In genomic region chr17:72687941-72688340, GRCh38 we compare ENCODE assay signal across 19 cellular contexts.
DNase-seq lines count a peak whose midpoint lies in the region; ATAC-seq and TF ChIP-seq lines count a peak whose summit lies in the region.
"Had no signal": no experiment of that assay in that cellular context is flagged by ENCODE, and none has a peak within 500 bp of the region (broad histone marks: within the 10 kb centered on the region; RNA-seq: fewer than 3 reads in every experiment).

No MANE protein-coding gene starts in this region.

- H2BK5ac ChIP-seq in mesenchymal stem cell (ENCODE audit: low read depth, low read length, poor library complexity, severe bottlenecking): no peak overlapping the region

- H4K20me1 ChIP-seq in MM.1S (ENCODE audit: insufficient read depth, low read length): no peaks in the 10 kb centered on the region

- no peak overlapping the region for H3K4me3 ChIP-seq in mesenchymal stem cell (ENCODE audit: insufficient read depth in 1 of 2, low read depth in 1 of 2, low read length in 2 of 2)
- no peak overlapping the region for H3K4me3 ChIP-seq in MM.1S (ENCODE audit: low read length)
- H3K4me3 ChIP-seq: HAP-1, MG63, mucosa of descending colon had no signal

- H3K79me2 ChIP-seq in MM.1S (ENCODE audit: low read length): no peaks in the 10 kb centered on the region

- no peak overlapping the region for H2BK120ac ChIP-seq in mesenchymal stem cell (ENCODE audit: low read depth, low read length)

- H3K9me2 ChIP-seq in MM.1S (replicated peaks; ENCODE audit: insufficient read depth, low read length): no peaks in the 10 kb centered on the region

- no peak overlapping the region for H2AFZ ChIP-seq in mesenchymal stem cell (ENCODE audit: low read depth, low read length)
- no peak overlapping the region for H2AFZ ChIP-seq in MM.1S (ENCODE audit: low read length)

- peak overlapping the region in 1 of 2 experiments; percentile 4 for H3K18ac ChIP-seq in mesenchymal stem cell (ENCODE audit: low read depth in 1 of 2, low read length in 2 of 2)

- no peak overlapping the region for H3K4ac ChIP-seq in mesenchymal stem cell (ENCODE audit: low read depth in 1 of 2, low read length in 2 of 2)

- WGBS in mesenchymal stem cell: 32% methylated on average over 8 of the region's 8 CpGs

- no peak overlapping the region for H2BK15ac ChIP-seq in mesenchymal stem cell (ENCODE audit: low read depth, poor library complexity, severe bottlenecking)

- H3K9me3 ChIP-seq in mesenchymal stem cell (ENCODE audit: control insufficient read depth, low read length) (no peaks in the 10 kb centered on the region), MM.1S (replicated peaks; ENCODE audit: insufficient read depth, low read length) (no peaks in the 10 kb centered on the region)
- H3K9me3 ChIP-seq: HAP-1, MG63, mucosa of descending colon had no signal

- TF ChIP-seq CTCF in RWPE1 (conservative IDR thresholded peaks at IDR 0.05; ENCODE audit: low read depth) (no peak), MM.1S (IDR thresholded peaks at IDR 0.05; ENCODE audit: low read length) (no peak)

- H3K4me1 ChIP-seq in mesenchymal stem cell (ENCODE audit: control insufficient read depth, insufficient read depth, low read depth, low read length) (peaks cover 17% of the 10 kb centered on the region), MM.1S (ENCODE audit: low read length) (no peaks in the 10 kb centered on the region)
- H3K4me1 ChIP-seq: HAP-1 had no signal

- H3K9ac ChIP-seq in mesenchymal stem cell (ENCODE audit: low read length) (no peak overlapping the region), MM.1S (ENCODE audit: low read length) (no peak overlapping the region)

- no peak overlapping the region for H4K91ac ChIP-seq in mesenchymal stem cell (ENCODE audit: low read length)

- H2AK5ac ChIP-seq in mesenchymal stem cell (ENCODE audit: low read length, severe bottlenecking): peak overlapping the region; percentile 34

- no peak overlapping the region for H2BK12ac ChIP-seq in mesenchymal stem cell (ENCODE audit: low read length in 2 of 2)

- H3K27ac ChIP-seq in RWPE1: peak overlapping the region; percentile 56
- no peak overlapping the region for H3K27ac ChIP-seq in mesenchymal stem cell (ENCODE audit: low read length, poor library complexity, severe bottlenecking)
- H3K27ac ChIP-seq in MM.1S (ENCODE audit: low read length): no peak overlapping the region
- H3K27ac ChIP-seq: VCaP had no signal

- no peaks in the 10 kb centered on the region for H3F3A ChIP-seq in MM.1S (ENCODE audit: insufficient read depth, low read length)

- no peak for ATAC-seq in GM18517 (IDR thresholded peaks at IDR 0.05; ENCODE audit: unreplicated experiment)
- ATAC-seq: activated CD8-positive, alpha-beta T cell treated with anti-CD3 and anti-CD28 coated beads, Interleukin-2, amount 10 ng/mL, durations not matched to agents 7 days and 5 days; effector memory CD8-positive, alpha-beta T cell; mucosa of descending colon had no signal

- CTCF ChIA-PET in RWPE1 (lab: Yijun Ruan, JAX): no interaction called here

- no peak overlapping the region for H3K23ac ChIP-seq in mesenchymal stem cell (ENCODE audit: low read length in 2 of 2)

- H3K36me3 ChIP-seq in mesenchymal stem cell (ENCODE audit: control insufficient read depth in 1 of 2, insufficient read depth in 2 of 2, low read depth in 1 of 2, low read length in 2 of 2) (no peaks in the 10 kb centered on the region), MM.1S (replicated peaks; ENCODE audit: insufficient read depth, low read length) (no peaks in the 10 kb centered on the region)
- H3K36me3 ChIP-seq: HAP-1, MG63 had no signal

- POLR2A ChIA-PET in RWPE1 (lab: Yijun Ruan, JAX; ENCODE audit: low non-redundant PET): no interaction called here

- no peak overlapping the region for H3K14ac ChIP-seq in mesenchymal stem cell (ENCODE audit: low read length in 2 of 2)

- H3K4me2 ChIP-seq in mesenchymal stem cell (ENCODE audit: low read length, poor library complexity, severe bottlenecking) (no peak overlapping the region), MM.1S (ENCODE audit: low read depth, low read length) (no peak overlapping the region)

- H4K8ac ChIP-seq in mesenchymal stem cell (ENCODE audit: low read length): no peak overlapping the region

- H3K79me1 ChIP-seq in mesenchymal stem cell (replicated peaks; ENCODE audit: low read length, poor library complexity, severe bottlenecking): no peaks in the 10 kb centered on the region

- peak; percentile 50 for DNase-seq in DMS79 treated with DMSO at 0.1 percent for 48 hours (lab: John Stamatoyannopoulos, UW)
- DNase-seq in NCI-H1105 treated with DMSO at 0.1 percent for 48 hours (lab: John Stamatoyannopoulos, UW): peak; percentile 28
- DNase-seq in RWPE1 (ENCODE audit: low spot score): no peak
- no peak for DNase-seq in mesenchymal stem cell
- no peak for DNase-seq in NCI-H1436 treated with DMSO at 0.1 percent for 48 hours (lab: John Stamatoyannopoulos, UW)
- DNase-seq in cortex of kidney (lab: John Stamatoyannopoulos, UW): no peak
- no peak for DNase-seq in MM.1S
- DNase-seq: activated CD8-positive, alpha-beta T cell treated with anti-CD3 and anti-CD28 coated beads, Interleukin-2, amount 10 ng/mL, durations not matched to agents 7 days and 5 days; AML-193; effector memory CD8-positive, alpha-beta T cell; hypothalamus; kidney glomerular epithelial cell; MG63; mucosa of descending colon; NCI-H2227 treated with DMSO at 0.1 percent for 48 hours; stimulated activated CD4-positive, alpha-beta T cell treated with anti-CD3 and anti-CD28 coated beads, Interleukin-2, amount 100 ng/mL, for 48 hours had no signal

- H3K27me3 ChIP-seq in mesenchymal stem cell (ENCODE audit: control insufficient read depth in 1 of 2, insufficient read depth in 1 of 2, low read length in 2 of 2) (no peaks in the 10 kb centered on the region), MM.1S (replicated peaks; ENCODE audit: insufficient read depth, low read length) (no peaks in the 10 kb centered on the region)
- H3K27me3 ChIP-seq: MG63 had no signal

Comparison
In these comparisons a context has a peak if more than half of its experiments do, and no peak if none do; other contexts are left out.
1. DNase-seq: peak in DMS79 treated with DMSO at 0.1 percent for 48 hours (single experiment) and NCI-H1105 treated with DMSO at 0.1 percent for 48 hours (single experiment); none in RWPE1 (single experiment), mesenchymal stem cell (single experiment), NCI-H1436 treated with DMSO at 0.1 percent for 48 hours (single experiment), cortex of kidney (single experiment) and MM.1S (single experiment).